Comparison of ENCODE assay signal across 1 cellular context in genomic region chr7:99531354-99531765, GRCh38.
TF ChIP-seq lines count a peak whose summit lies in the region.

No MANE protein-coding gene starts in this region.

TF ChIP-seq in H1, 55 proteins besides CTCF, POLR2A, EP300 and RAD21:
- TF ChIP-seq KDM1A (IDR thresholded peaks at IDR 0.05; ENCODE audit: borderline replicate concordance, low read length) (peak; percentile 84; the same call in 1 of the 2 replicates), CHD1 (IDR thresholded peaks at IDR 0.05; ENCODE audit: low read depth, low read length) (no peak), CBX5 (IDR thresholded peaks at IDR 0.05; ENCODE audit: low read depth, low read length) (peak; percentile 86; the same call in 1 of the 2 replicates)
TF ChIP-seq in H1: peak in this region for 2.
